Comparison of ENCODE assay signal across 1 cellular context in genomic region chr7:7566651-7567611, GRCh38.
TF ChIP-seq lines count a peak whose summit lies in the region.

Gene MIOS, plus strand, starts transcription at chr7:7566884. Its CDS starts 5,592 bp downstream, at chr7:7572476.

TF ChIP-seq in HepG2, 621 proteins besides CTCF, POLR2A, EP300 and RAD21 (continued from another document and continues in another):
- TF ChIP-seq, protein P1, sequence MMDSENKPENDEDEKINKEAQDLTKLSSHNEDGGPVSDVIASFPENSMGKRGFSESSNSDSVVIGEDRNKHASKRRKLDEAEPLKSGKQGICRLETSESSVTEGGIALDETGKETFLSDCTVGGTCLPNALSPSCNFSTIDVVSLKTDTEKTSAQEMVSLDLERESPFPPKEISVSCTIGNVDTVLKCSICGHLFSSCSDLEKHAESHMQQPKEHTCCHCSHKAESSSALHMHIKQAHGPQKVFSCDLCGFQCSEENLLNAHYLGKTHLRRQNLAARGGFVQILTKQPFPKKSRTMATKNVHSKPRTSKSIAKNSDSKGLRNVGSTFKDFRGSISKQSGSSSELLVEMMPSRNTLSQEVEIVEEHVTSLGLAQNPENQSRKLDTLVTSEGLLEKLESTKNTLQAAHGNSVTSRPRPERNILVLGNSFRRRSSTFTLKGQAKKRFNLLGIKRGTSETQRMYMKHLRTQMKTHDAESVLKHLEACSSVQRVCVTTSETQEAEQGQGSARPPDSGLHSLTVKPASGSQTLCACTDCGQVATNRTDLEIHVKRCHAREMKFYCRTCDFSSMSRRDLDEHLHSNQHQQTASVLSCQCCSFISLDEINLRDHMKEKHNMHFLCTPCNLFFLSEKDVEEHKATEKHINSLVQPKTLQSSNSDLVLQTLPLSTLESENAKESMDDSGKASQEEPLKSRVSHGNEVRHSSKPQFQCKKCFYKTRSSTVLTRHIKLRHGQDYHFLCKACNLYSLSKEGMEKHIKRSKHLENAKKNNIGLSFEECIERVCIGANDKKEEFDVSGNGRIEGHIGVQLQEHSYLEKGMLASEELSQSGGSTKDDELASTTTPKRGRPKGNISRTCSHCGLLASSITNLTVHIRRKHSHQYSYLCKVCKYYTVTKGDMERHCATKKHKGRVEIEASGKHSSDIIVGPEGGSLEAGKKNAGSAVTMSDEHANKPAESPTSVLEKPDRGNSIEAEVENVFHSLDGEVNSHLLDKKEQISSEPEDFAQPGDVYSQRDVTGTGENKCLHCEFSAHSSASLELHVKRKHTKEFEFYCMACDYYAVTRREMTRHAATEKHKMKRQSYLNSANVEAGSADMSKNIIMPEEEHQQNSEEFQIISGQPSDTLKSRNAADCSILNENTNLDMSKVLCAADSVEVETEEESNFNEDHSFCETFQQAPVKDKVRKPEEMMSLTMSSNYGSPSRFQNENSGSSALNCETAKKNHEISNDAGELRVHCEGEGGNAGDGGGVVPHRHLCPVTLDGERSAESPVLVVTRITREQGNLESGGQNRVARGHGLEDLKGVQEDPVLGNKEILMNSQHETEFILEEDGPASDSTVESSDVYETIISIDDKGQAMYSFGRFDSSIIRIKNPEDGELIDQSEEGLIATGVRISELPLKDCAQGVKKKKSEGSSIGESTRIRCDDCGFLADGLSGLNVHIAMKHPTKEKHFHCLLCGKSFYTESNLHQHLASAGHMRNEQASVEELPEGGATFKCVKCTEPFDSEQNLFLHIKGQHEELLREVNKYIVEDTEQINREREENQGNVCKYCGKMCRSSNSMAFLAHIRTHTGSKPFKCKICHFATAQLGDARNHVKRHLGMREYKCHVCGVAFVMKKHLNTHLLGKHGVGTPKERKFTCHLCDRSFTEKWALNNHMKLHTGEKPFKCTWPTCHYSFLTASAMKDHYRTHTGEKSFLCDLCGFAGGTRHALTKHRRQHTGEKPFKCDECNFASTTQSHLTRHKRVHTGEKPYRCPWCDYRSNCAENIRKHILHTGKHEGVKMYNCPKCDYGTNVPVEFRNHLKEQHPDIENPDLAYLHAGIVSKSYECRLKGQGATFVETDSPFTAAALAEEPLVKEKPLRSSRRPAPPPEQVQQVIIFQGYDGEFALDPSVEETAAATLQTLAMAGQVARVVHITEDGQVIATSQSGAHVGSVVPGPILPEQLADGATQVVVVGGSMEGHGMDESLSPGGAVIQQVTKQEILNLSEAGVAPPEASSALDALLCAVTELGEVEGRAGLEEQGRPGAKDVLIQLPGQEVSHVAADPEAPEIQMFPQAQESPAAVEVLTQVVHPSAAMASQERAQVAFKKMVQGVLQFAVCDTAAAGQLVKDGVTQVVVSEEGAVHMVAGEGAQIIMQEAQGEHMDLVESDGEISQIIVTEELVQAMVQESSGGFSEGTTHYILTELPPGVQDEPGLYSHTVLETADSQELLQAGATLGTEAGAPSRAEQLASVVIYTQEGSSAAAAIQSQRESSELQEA (CRISPR knock-in tag; IDR thresholded peaks at IDR 0.05; ENCODE audit: not compliant biosample characterization), result no peak
- 0 out of 2 replicates have a peak, but pooled peaks have one; percentile 18 for TF ChIP-seq ZNF562 (CRISPR knock-in tag; IDR thresholded peaks at IDR 0.05; ENCODE audit: borderline replicate concordance)
- TF ChIP-seq CSRNP1 (CRISPR knock-in tag; IDR thresholded peaks at IDR 0.05), result no peak; the same call in 1 of the 2 replicates
- 0 out of 2 replicates have a peak, but pooled peaks have one; percentile 28 for TF ChIP-seq ZNF543 (CRISPR knock-in tag; IDR thresholded peaks at IDR 0.05)
- TF ChIP-seq KDM1A (CRISPR knock-in tag; IDR thresholded peaks at IDR 0.05), result no peak
- peak; percentile 65 for TF ChIP-seq SKI (IDR thresholded peaks at IDR 0.05; ENCODE audit: partially characterized antibody)
- no peak for TF ChIP-seq JARID2 (CRISPR knock-in tag; IDR thresholded peaks at IDR 0.05; ENCODE audit: insufficient replicate concordance)
- TF ChIP-seq PPARG (CRISPR knock-in tag; conservative IDR thresholded peaks at IDR 0.05), result 0 out of 2 replicates have a peak, but pooled peaks have one; percentile 38
- TF ChIP-seq HNRNPLL (IDR thresholded peaks at IDR 0.05; ENCODE audit: low read depth, low read length, poor library complexity, severe bottlenecking), result peak; percentile 75
- no peak for TF ChIP-seq ZNF256 (CRISPR knock-in tag; conservative IDR thresholded peaks at IDR 0.05)
- peak; percentile 79 for TF ChIP-seq ZNF564 (CRISPR knock-in tag; IDR thresholded peaks at IDR 0.05)
- TF ChIP-seq MTERF4 (CRISPR knock-in tag; IDR thresholded peaks at IDR 0.05), result peak; percentile 15; the same call in 1 of the 2 replicates
- TF ChIP-seq, protein P2, sequence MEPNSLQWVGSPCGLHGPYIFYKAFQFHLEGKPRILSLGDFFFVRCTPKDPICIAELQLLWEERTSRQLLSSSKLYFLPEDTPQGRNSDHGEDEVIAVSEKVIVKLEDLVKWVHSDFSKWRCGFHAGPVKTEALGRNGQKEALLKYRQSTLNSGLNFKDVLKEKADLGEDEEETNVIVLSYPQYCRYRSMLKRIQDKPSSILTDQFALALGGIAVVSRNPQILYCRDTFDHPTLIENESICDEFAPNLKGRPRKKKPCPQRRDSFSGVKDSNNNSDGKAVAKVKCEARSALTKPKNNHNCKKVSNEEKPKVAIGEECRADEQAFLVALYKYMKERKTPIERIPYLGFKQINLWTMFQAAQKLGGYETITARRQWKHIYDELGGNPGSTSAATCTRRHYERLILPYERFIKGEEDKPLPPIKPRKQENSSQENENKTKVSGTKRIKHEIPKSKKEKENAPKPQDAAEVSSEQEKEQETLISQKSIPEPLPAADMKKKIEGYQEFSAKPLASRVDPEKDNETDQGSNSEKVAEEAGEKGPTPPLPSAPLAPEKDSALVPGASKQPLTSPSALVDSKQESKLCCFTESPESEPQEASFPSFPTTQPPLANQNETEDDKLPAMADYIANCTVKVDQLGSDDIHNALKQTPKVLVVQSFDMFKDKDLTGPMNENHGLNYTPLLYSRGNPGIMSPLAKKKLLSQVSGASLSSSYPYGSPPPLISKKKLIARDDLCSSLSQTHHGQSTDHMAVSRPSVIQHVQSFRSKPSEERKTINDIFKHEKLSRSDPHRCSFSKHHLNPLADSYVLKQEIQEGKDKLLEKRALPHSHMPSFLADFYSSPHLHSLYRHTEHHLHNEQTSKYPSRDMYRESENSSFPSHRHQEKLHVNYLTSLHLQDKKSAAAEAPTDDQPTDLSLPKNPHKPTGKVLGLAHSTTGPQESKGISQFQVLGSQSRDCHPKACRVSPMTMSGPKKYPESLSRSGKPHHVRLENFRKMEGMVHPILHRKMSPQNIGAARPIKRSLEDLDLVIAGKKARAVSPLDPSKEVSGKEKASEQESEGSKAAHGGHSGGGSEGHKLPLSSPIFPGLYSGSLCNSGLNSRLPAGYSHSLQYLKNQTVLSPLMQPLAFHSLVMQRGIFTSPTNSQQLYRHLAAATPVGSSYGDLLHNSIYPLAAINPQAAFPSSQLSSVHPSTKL (CRISPR knock-in tag; IDR thresholded peaks at IDR 0.05), result peak; percentile 58; the same call in 1 of the 2 replicates
- TF ChIP-seq SP1 (IDR thresholded peaks at IDR 0.05), result no peak
- TF ChIP-seq SP1 (CRISPR knock-in tag; IDR thresholded peaks at IDR 0.05), result peak; percentile 41; the same call in 1 of the 2 replicates
- TF ChIP-seq ZNF572 (CRISPR knock-in tag; IDR thresholded peaks at IDR 0.05), result no peak
- TF ChIP-seq ATM (IDR thresholded peaks at IDR 0.05; ENCODE audit: borderline replicate concordance), result no peak
- TF ChIP-seq, protein P3, sequence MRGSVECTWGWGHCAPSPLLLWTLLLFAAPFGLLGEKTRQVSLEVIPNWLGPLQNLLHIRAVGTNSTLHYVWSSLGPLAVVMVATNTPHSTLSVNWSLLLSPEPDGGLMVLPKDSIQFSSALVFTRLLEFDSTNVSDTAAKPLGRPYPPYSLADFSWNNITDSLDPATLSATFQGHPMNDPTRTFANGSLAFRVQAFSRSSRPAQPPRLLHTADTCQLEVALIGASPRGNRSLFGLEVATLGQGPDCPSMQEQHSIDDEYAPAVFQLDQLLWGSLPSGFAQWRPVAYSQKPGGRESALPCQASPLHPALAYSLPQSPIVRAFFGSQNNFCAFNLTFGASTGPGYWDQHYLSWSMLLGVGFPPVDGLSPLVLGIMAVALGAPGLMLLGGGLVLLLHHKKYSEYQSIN (CRISPR knock-in tag; IDR thresholded peaks at IDR 0.05; ENCODE audit: borderline replicate concordance), result no peak
- TF ChIP-seq XRCC5 (optimal IDR thresholded peaks at IDR 0.05; ENCODE audit: low read length), result peak; percentile 74
- TF ChIP-seq ATF7-NPFF (CRISPR knock-in tag; IDR thresholded peaks at IDR 0.05; ENCODE audit: low read depth), result peak; percentile 88
- peak; percentile 86; the same call in 1 of the 2 replicates for TF ChIP-seq UBTF (CRISPR knock-in tag; IDR thresholded peaks at IDR 0.05)
- peak; percentile 26 for TF ChIP-seq HNRNPK (IDR thresholded peaks at IDR 0.05; ENCODE audit: low read depth, low read length, poor library complexity, severe bottlenecking)
- TF ChIP-seq JUN (CRISPR knock-in tag; IDR thresholded peaks at IDR 0.05), result no peak
- TF ChIP-seq LCORL (IDR thresholded peaks at IDR 0.05), result no peak
- TF ChIP-seq LCORL (CRISPR knock-in tag; IDR thresholded peaks at IDR 0.05), result 0 out of 2 replicates have a peak, but pooled peaks have one; percentile 21
- TF ChIP-seq FLYWCH1 (CRISPR knock-in tag; IDR thresholded peaks at IDR 0.05), result peak; percentile 77; the same call in 1 of the 2 replicates
- peak; percentile 72 for TF ChIP-seq BHLHE40 (IDR thresholded peaks at IDR 0.05; ENCODE audit: low read length)
- TF ChIP-seq ZFP62 (CRISPR knock-in tag; IDR thresholded peaks at IDR 0.05), result no peak
- no peak for TF ChIP-seq NBN (conservative IDR thresholded peaks at IDR 0.05)
- peak; percentile 68 for TF ChIP-seq AGO2 (optimal IDR thresholded peaks at IDR 0.05; ENCODE audit: low read depth, low read length)
- TF ChIP-seq ZNF513 (CRISPR knock-in tag; conservative IDR thresholded peaks at IDR 0.05), result no peak
- peak; percentile 77 for TF ChIP-seq KLF12 (CRISPR knock-in tag; IDR thresholded peaks at IDR 0.05; ENCODE audit: borderline replicate concordance)
- 0 out of 2 replicates have a peak, but pooled peaks have one; percentile 27 for TF ChIP-seq ZNF777 (CRISPR knock-in tag; IDR thresholded peaks at IDR 0.05)
- TF ChIP-seq ZNF570 (CRISPR knock-in tag; IDR thresholded peaks at IDR 0.05; ENCODE audit: borderline replicate concordance), result no peak
- TF ChIP-seq, protein P4, sequence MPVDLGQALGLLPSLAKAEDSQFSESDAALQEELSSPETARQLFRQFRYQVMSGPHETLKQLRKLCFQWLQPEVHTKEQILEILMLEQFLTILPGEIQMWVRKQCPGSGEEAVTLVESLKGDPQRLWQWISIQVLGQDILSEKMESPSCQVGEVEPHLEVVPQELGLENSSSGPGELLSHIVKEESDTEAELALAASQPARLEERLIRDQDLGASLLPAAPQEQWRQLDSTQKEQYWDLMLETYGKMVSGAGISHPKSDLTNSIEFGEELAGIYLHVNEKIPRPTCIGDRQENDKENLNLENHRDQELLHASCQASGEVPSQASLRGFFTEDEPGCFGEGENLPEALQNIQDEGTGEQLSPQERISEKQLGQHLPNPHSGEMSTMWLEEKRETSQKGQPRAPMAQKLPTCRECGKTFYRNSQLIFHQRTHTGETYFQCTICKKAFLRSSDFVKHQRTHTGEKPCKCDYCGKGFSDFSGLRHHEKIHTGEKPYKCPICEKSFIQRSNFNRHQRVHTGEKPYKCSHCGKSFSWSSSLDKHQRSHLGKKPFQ (CRISPR knock-in tag; IDR thresholded peaks at IDR 0.05; ENCODE audit: insufficient replicate concordance), result no peak
- no peak for TF ChIP-seq GZF1 (CRISPR knock-in tag; IDR thresholded peaks at IDR 0.05)
- peak; percentile 30; the same call in 1 of the 2 replicates for TF ChIP-seq ZNF607 (CRISPR knock-in tag; IDR thresholded peaks at IDR 0.05; ENCODE audit: borderline replicate concordance)
